Comparison of ENCODE assay signal across 1 cellular context in genomic region chr1:200354243-200354642, GRCh38.
TF ChIP-seq lines count a peak whose summit lies in the region.

No MANE protein-coding gene starts in this region.

TF ChIP-seq in WTC11, 78 proteins besides CTCF, POLR2A, EP300 and RAD21 (continued from another document):
- TF ChIP-seq ERG (CRISPR knock-in tag; IDR thresholded peaks at IDR 0.05) = no peak
- no peak for TF ChIP-seq ESRRA (CRISPR knock-in tag; IDR thresholded peaks at IDR 0.05; ENCODE audit: borderline replicate concordance)
- no peak for TF ChIP-seq MLX (CRISPR knock-in tag; IDR thresholded peaks at IDR 0.05)
- TF ChIP-seq CDX4 (CRISPR knock-in tag; IDR thresholded peaks at IDR 0.05; ENCODE audit: borderline replicate concordance) = no peak
- no peak for TF ChIP-seq TEAD1 (CRISPR knock-in tag; IDR thresholded peaks at IDR 0.05)
- TF ChIP-seq TCF7 (CRISPR knock-in tag; IDR thresholded peaks at IDR 0.05; ENCODE audit: low read depth) = no peak
- no peak for TF ChIP-seq GTF2I (CRISPR knock-in tag; conservative IDR thresholded peaks at IDR 0.05)
- TF ChIP-seq E2F1 (CRISPR knock-in tag; IDR thresholded peaks at IDR 0.05) = no peak
- no peak for TF ChIP-seq MAX (CRISPR knock-in tag; IDR thresholded peaks at IDR 0.05)
- no peak for TF ChIP-seq E2F5 (CRISPR knock-in tag; IDR thresholded peaks at IDR 0.05)
TF ChIP-seq in WTC11: peak in this region for 0.
